In the genomic region with DNA sequence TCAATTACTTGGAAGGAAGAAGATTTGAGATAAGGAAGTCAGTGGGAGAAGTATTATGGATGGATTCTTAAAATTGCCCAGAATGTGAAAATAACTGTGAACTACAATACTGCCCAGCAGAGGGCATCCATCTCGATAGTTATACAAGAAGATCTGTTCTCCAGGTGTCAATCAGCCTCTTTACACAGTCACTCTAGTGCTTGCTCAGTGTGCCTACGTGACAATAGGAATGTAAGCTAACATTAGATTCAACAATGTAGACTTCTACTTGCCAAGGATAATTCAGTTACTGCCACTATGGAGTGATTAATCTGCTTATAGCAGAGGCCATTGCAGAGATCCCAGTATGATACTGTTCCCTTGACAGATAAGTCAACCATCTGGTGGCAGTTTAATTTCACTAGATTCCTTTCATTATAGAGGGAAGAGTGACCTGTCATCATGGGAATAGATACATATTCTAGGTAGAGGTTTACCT, we compare ENCODE assay signal across 8 cellular contexts. TPM values are rescaled to one million over a fixed set of nuclear protein-coding genes. Genes with fewer than 3 reads are reported as not detected.
A peak's percentile ranks its signal among the peaks of the same experiment; 100 is the strongest.
DNase-seq lines count a peak whose midpoint lies in the region; ATAC-seq and TF ChIP-seq lines count a peak whose summit lies in the region.

No MANE protein-coding gene starts in this region.

- H3K9me3 ChIP-seq in RWPE2 (ENCODE audit: severe bottlenecking): no peaks in the 10 kb centered on the region
- H3K9me3 ChIP-seq in aorta (ENCODE audit: control insufficient read depth, low read length): no peaks in the 10 kb centered on the region

- H3K36me3 ChIP-seq in RWPE2 (ENCODE audit: low read depth): no peaks in the 10 kb centered on the region
- H3K36me3 ChIP-seq in aorta (ENCODE audit: control insufficient read depth in 1 of 2, insufficient read depth in 2 of 2, low read length in 1 of 2): no peaks in the 10 kb centered on the region

- peak; percentile 63 for ATAC-seq in GM19467 (IDR thresholded peaks at IDR 0.05; ENCODE audit: unreplicated experiment)
- peak; percentile 81 for ATAC-seq in RWPE2 (ENCODE audit: low read depth)
- peak; percentile 59 for ATAC-seq in aorta (ENCODE audit: low FRiP score)
- ATAC-seq in stimulated activated memory B cell treated with anti-CD40 and anti-IgM and Interleukin-4, amounts not matched to agents 10 μg/mL and 1 μg/mL and 100 μg/mL, for 72 hours: no peak

- H3K4me3 Mint-ChIP-seq in stimulated activated memory B cell treated with anti-CD40 and anti-IgM and Interleukin-4, amounts not matched to agents 10 μg/mL and 1 μg/mL and 100 μg/mL, for 72 hours: no peak overlapping the region

- 4% methylated on average over 2 of the region's 2 CpGs for WGBS in aorta, 2 donors

- H3K27ac ChIP-seq in RWPE2 (ENCODE audit: poor library complexity, severe bottlenecking) (no peak overlapping the region), aorta (ENCODE audit: low read depth in 1 of 2, low read length in 2 of 2) (no peak overlapping the region)

- H3K9me3 Mint-ChIP-seq in stimulated activated memory B cell treated with anti-CD40 and anti-IgM and Interleukin-4, amounts not matched to agents 10 μg/mL and 1 μg/mL and 100 μg/mL, for 72 hours: no peaks in the 10 kb centered on the region

- H3K27ac Mint-ChIP-seq in stimulated activated memory B cell treated with anti-CD40 and anti-IgM and Interleukin-4, amounts not matched to agents 10 μg/mL and 1 μg/mL and 100 μg/mL, for 72 hours: no peak overlapping the region

- H3K4me3 ChIP-seq in RWPE2 (ENCODE audit: severe bottlenecking) (no peak overlapping the region), aorta (ENCODE audit: low read length in 2 of 2) (no peak overlapping the region)

- TF ChIP-seq CTCF in RWPE2 (IDR thresholded peaks at IDR 0.05; ENCODE audit: poor library complexity, severe bottlenecking): peak; percentile 89

- peaks cover 15% of the 10 kb centered on the region for H3K4me1 Mint-ChIP-seq in stimulated activated memory B cell treated with anti-CD40 and anti-IgM and Interleukin-4, amounts not matched to agents 10 μg/mL and 1 μg/mL and 100 μg/mL, for 72 hours

- DNase-seq in DMS153 (lab: John Stamatoyannopoulos, UW) (peak; percentile 95), NAMALWA (ENCODE audit: low spot score) (peak; percentile 60), RWPE2 (ENCODE audit: low spot score) (no peak), cerebellum (ENCODE audit: low spot score) (peak; percentile 65), medulla oblongata (ENCODE audit: extremely low spot score) (peak; percentile 70), aorta (no peak)

- no peaks in the 10 kb centered on the region for H3K36me3 Mint-ChIP-seq in stimulated activated memory B cell treated with anti-CD40 and anti-IgM and Interleukin-4, amounts not matched to agents 10 μg/mL and 1 μg/mL and 100 μg/mL, for 72 hours

- H3K27me3 ChIP-seq in RWPE2 (ENCODE audit: insufficient read depth, poor library complexity, severe bottlenecking) (no peaks in the 10 kb centered on the region), aorta (ENCODE audit: control insufficient read depth in 1 of 2, insufficient read depth in 2 of 2, low read length in 1 of 2) (no peaks in the 10 kb centered on the region)

- no peaks in the 10 kb centered on the region for H3K27me3 Mint-ChIP-seq in stimulated activated memory B cell treated with anti-CD40 and anti-IgM and Interleukin-4, amounts not matched to agents 10 μg/mL and 1 μg/mL and 100 μg/mL, for 72 hours

- intact Hi-C loops in aorta (cut with DNase I): loop anchor here (2.0 to 5.0 kb wide), 2 partner anchors 234 to 236 kb away; no protein-coding TSS in a partner anchor

- H3K4me1 ChIP-seq in RWPE2 (ENCODE audit: insufficient read depth, poor library complexity, severe bottlenecking): no peaks in the 10 kb centered on the region
- no peaks in the 10 kb centered on the region for H3K4me1 ChIP-seq in aorta (ENCODE audit: control insufficient read depth in 1 of 2, insufficient read depth in 2 of 2, low read length in 2 of 2)

RNA-seq across cellular contexts. Expression of gene MAP4K5, which starts 10.6 kb away (rescaled TPM):
- 88.9 TPM for total RNA-seq in cerebellum
- total RNA-seq in aorta: 10 to 100 TPM; 53.9 to 67.0 TPM
- polyA plus RNA-seq in aorta: 10 to 100 TPM; 16.0 to 23.0 TPM

RNA-seq across cellular contexts. Expression of gene ATL1, which starts 17.0 kb away (rescaled TPM):
- 57.2 TPM for total RNA-seq in cerebellum
- 10 to 100 TPM in 1 of 2 donors, 1 to 10 TPM in 1; 9.2 to 11.0 TPM for total RNA-seq in aorta
- polyA plus RNA-seq in aorta: 1 to 10 TPM; 3.9 to 8.1 TPM

Comparison
In these comparisons a context has a peak if more than half of its experiments do, and no peak if none do; other contexts are left out.
1. DNase-seq: peak in DMS153 (single experiment), NAMALWA (single experiment), cerebellum (single experiment) and medulla oblongata (single experiment); none in RWPE2 (single experiment) and aorta (0 of 2).